34 cellular contexts compared by ENCODE assay signal in the genomic region with DNA sequence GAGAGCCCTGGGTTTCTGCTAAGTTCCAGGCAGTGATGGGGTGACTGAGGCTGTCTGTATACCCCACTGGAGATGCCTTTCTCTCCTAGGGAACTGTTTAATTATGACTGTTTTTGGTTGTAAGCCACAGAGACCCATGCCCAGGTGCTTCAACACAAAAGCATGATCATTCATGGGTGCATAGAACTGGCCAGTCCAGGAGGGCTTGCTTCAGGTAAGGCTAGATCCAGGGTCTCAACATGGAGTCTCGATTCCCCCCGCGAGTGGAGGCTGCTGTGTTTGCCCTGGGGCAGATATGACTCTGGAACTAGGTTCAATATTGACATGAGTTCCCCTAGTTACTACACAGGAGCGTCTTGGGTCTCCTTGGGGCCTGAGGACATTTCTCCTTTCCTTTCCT. TPM values are rescaled to one million over a fixed set of nuclear protein-coding genes. Genes with fewer than 3 reads are reported as not detected.
"Had no signal": no experiment of that assay in that cellular context is flagged by ENCODE, and none has a peak within 500 bp of the region (broad histone marks: within the 10 kb centered on the region; RNA-seq: fewer than 3 reads in every experiment).

No MANE protein-coding gene starts in this region.

- H3K27ac ChIP-seq: Peyer's patch, SJSA1, VCaP had no signal

- DNase-seq: activated B cell treated with CpG ODN at 0.5 μM for 24 hours; activated CD4-positive, alpha-beta memory T cell treated with anti-CD3 and anti-CD28 coated beads for 36 hours; activated CD4-positive, alpha-beta T cell treated with anti-CD3 and anti-CD28 coated beads for 4 hours; activated CD4-positive, alpha-beta T cell treated with anti-CD3 and anti-CD28 coated beads, Interleukin-2, amount 50 U/mL, for 1 hour; activated CD4-positive, CD25-positive, alpha-beta regulatory T cell treated with anti-CD3 and anti-CD28 coated beads, Interleukin-2, amount 50 U/mL, for 72 hours; activated CD8-positive, alpha-beta memory T cell treated with anti-CD3 and anti-CD28 coated beads, Interleukin-2, amount 50 U/mL, for 4 hours; activated effector memory CD4-positive, alpha-beta T cell treated with Interleukin-2 at 50 U/mL for 16 hours; activated naive CD4-positive, alpha-beta T cell treated with anti-CD3 and anti-CD28 coated beads, Interleukin-2, amount 10 ng/mL, durations not matched to agents 7 days and 5 days; activated naive CD8-positive, alpha-beta T cell treated with anti-CD3 and anti-CD28 coated beads, Interleukin-2, amount 50 U/mL, for 24 hours; activated T-cell treated with anti-CD3 and anti-CD28 coated beads for 4 hours; activated T-cell treated with anti-CD3 and anti-CD28 coated beads, Interleukin-2, amount 50 U/mL, for 4 hours; aorta; NCI-H1092 treated with DMSO at 0.1 percent for 48 hours; NCI-H1417; NCI-H146; NCI-H187; NCI-H2029 treated with DMSO at 0.1 percent for 48 hours; NCI-H2107; NCI-H2171; NCI-H510A; NCI-H526; NCI-H748 treated with DMSO at 0.1 percent for 48 hours; NK-92 treated with Interleukin-12 subunit alpha and Interleukin-12 subunit beta, amount 100 ng/mL, for 24 hours; PC-3; Peyer's patch; RPMI8226; SHP77 treated with DMSO at 0.1 percent for 48 hours; T-cell; T-helper 17 cell had no signal

- H3K27me3 ChIP-seq: Peyer's patch had no signal

- H3K4me2 ChIP-seq: SK-N-SH had no signal

- H3K4me1 ChIP-seq: Peyer's patch, SJSA1 had no signal

- H3K36me3 ChIP-seq: Peyer's patch, SJSA1 had no signal

- H3K9me3 ChIP-seq: Peyer's patch, SJSA1, SK-N-SH had no signal

- H3K4me3 ChIP-seq: K562, Peyer's patch, SJSA1 had no signal

- ATAC-seq: activated naive CD8-positive, alpha-beta T cell treated with anti-CD3 and anti-CD28 coated beads, Interleukin-2, amount 50 U/mL, for 24 hours; activated T-cell treated with anti-CD3 and anti-CD28 coated beads, Interleukin-2, amount 50 U/mL, for 4 hours; PC-3; T-cell; T-helper 17 cell had no signal

RNA-seq across cellular contexts. Expression of gene C16orf89, which starts 49.9 kb away (rescaled TPM):
- total RNA-seq: activated B cell treated with CpG ODN at 0.5 μM for 24 hours; activated CD4-positive, alpha-beta memory T cell treated with anti-CD3 and anti-CD28 coated beads for 36 hours; activated T-cell treated with anti-CD3 and anti-CD28 coated beads, Interleukin-2, amount 50 U/mL, for 4 hours; activated T-helper 1 cell treated with anti-CD3 and anti-CD28 coated beads, Interleukin-12 subunit alpha, Interleukin-12 subunit beta, Interleukin-2, Interleukin-4 antibody, amounts not matched to agents 30 ng/mL and 10 ng/mL and 1 ng/mL, durations not matched to agents 14 hours and 24 hours and 36 hours; K562; PC-3; SJSA1; T-helper 17 cell had no signal

RNA-seq across cellular contexts. Expression of gene SEC14L5, which starts 57.8 kb away (rescaled TPM):
- total RNA-seq: activated B cell treated with CpG ODN at 0.5 μM for 24 hours; activated T-cell treated with anti-CD3 and anti-CD28 coated beads, Interleukin-2, amount 50 U/mL, for 4 hours; activated T-helper 1 cell treated with anti-CD3 and anti-CD28 coated beads, Interleukin-12 subunit alpha, Interleukin-12 subunit beta, Interleukin-2, Interleukin-4 antibody, amounts not matched to agents 30 ng/mL and 10 ng/mL and 1 ng/mL, durations not matched to agents 14 hours and 24 hours and 36 hours; K562; PC-3; SJSA1 had no signal
